In the genomic region with DNA sequence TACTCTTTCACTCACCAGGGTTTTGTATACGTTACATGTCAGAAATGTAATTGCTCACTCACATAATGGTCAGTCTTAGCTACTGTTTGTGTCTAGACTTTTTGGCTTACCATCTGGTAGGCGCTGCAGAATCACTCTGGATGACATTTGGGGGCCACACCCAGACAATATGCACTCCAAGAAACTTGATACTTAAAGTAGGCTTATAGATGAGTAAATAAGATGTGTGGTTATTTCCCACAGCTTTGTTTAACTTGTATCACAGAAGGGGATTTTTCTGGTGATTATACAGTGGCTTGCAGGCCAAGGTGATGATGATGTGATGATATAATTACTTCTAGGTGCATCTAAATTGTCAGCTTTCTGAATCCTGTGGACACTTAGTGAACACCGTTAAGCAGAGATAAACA, we compare ENCODE assay signal across 14 cellular contexts.
DNase-seq lines count a peak whose midpoint lies in the region; ATAC-seq and TF ChIP-seq lines count a peak whose summit lies in the region.
"Had no signal": no experiment of that assay in that cellular context is flagged by ENCODE, and none has a peak within 500 bp of the region (broad histone marks: within the 10 kb centered on the region; RNA-seq: fewer than 3 reads in every experiment).

No MANE protein-coding gene starts in this region.

- WGBS in transverse colon (ENCODE audit: low coverage in 1 of 2), 2 donors, result 54 to 75% methylated on average over 3 of the region's 3 CpGs

- peaks cover 22% of the 10 kb centered on the region for H3K27me3 Mint-ChIP-seq in CD4-positive, CD25-positive, alpha-beta regulatory T cell
- H3K27me3 Mint-ChIP-seq in T-helper 17 cell, result peaks cover 22% of the 10 kb centered on the region

- no peaks in the 10 kb centered on the region for H3K4me1 ChIP-seq in CD4-positive, CD25-positive, alpha-beta regulatory T cell (ENCODE audit: control insufficient read depth, insufficient read depth, low read length, poor library complexity, severe bottlenecking)
- H3K4me1 ChIP-seq in transverse colon, result peaks cover 0 to 21% (median 9%) of the 10 kb centered on the region in 4 donors

- H3K4me1 Mint-ChIP-seq in CD4-positive, CD25-positive, alpha-beta regulatory T cell, result no peaks in the 10 kb centered on the region
- H3K4me1 Mint-ChIP-seq in T-helper 17 cell, result peaks cover 18% of the 10 kb centered on the region

- DNase-seq in CD4-positive, CD25-positive, alpha-beta regulatory T cell, result no peak
- DNase-seq in T-helper 17 cell (no peak), fibroblast of the conjunctiva (ENCODE audit: low read depth) (peak; percentile 43), transverse colon (no peak), SW480 (ENCODE audit: low spot score) (no peak), NCI-H146 (lab: John Stamatoyannopoulos, UW) (no peak)
- DNase-seq: DMS153; effector CD4-positive, alpha-beta T cell; NCI-H2029 treated with DMSO at 0.1 percent for 48 hours; stimulated activated CD4-positive, alpha-beta T cell treated with anti-CD3 and anti-CD28 coated beads, Interleukin-4, amount 100 ng/mL, for 1 hour had no signal

- H3K9me3 Mint-ChIP-seq in CD4-positive, CD25-positive, alpha-beta regulatory T cell, result no peaks in the 10 kb centered on the region
- H3K9me3 Mint-ChIP-seq: type B pancreatic cell had no signal

- H3K9me3 ChIP-seq in CD4-positive, CD25-positive, alpha-beta regulatory T cell (ENCODE audit: control insufficient read depth in 2 of 2, low read length in 2 of 2), result no peaks in the 10 kb centered on the region
- H3K9me3 ChIP-seq in T-helper 17 cell (ENCODE audit: control insufficient read depth, low read length, poor library complexity, severe bottlenecking) (no peaks in the 10 kb centered on the region), transverse colon (no peaks in the 10 kb centered on the region)
- H3K9me3 ChIP-seq: HAP-1 had no signal

- no peaks in the 10 kb centered on the region for H3K36me3 Mint-ChIP-seq in CD4-positive, CD25-positive, alpha-beta regulatory T cell
- no peaks in the 10 kb centered on the region for H3K36me3 Mint-ChIP-seq in T-helper 17 cell (ENCODE audit: low read depth)
- H3K36me3 Mint-ChIP-seq: type B pancreatic cell had no signal

- no peak for TF ChIP-seq POLR2A in transverse colon (IDR thresholded peaks at IDR 0.05)

- no peaks in the 10 kb centered on the region for H3K27me3 ChIP-seq in CD4-positive, CD25-positive, alpha-beta regulatory T cell (ENCODE audit: control insufficient read depth, insufficient read depth, low read length)
- H3K27me3 ChIP-seq in transverse colon, result no peaks in the 10 kb centered on the region

- no peak overlapping the region for H3K4me3 ChIP-seq in CD4-positive, CD25-positive, alpha-beta regulatory T cell (ENCODE audit: low read depth, low read length)
- H3K4me3 ChIP-seq in transverse colon, result no peak overlapping the region
- H3K4me3 ChIP-seq: HAP-1 had no signal

- H3K4me3 Mint-ChIP-seq in CD4-positive, CD25-positive, alpha-beta regulatory T cell, result no peak overlapping the region
- H3K4me3 Mint-ChIP-seq in T-helper 17 cell, result no peak overlapping the region
- H3K4me3 Mint-ChIP-seq: type B pancreatic cell had no signal

- H3K27ac Mint-ChIP-seq in CD4-positive, CD25-positive, alpha-beta regulatory T cell, result no peak overlapping the region
- H3K27ac Mint-ChIP-seq in T-helper 17 cell, result peak overlapping the region; percentile 91
- H3K27ac Mint-ChIP-seq: type B pancreatic cell had no signal

- intact Hi-C loops in transverse colon (cut with DNase I; ENCODE audit: low total_unique reads), result no loop called here

- H3K27ac ChIP-seq in CD4-positive, CD25-positive, alpha-beta regulatory T cell (ENCODE audit: insufficient read depth, low read length, poor library complexity, severe bottlenecking), result no peak overlapping the region
- peak overlapping the region in 1 of 4 donors; percentile 4 for H3K27ac ChIP-seq in transverse colon

- TF ChIP-seq EP300 in transverse colon (IDR thresholded peaks at IDR 0.05; ENCODE audit: low read depth), result no peak

- peak; percentile 31 to 53 for ATAC-seq in CD4-positive, CD25-positive, alpha-beta regulatory T cell (ENCODE audit: low read depth in 2 of 2)
- ATAC-seq in GM18868 (IDR thresholded peaks at IDR 0.05; ENCODE audit: unreplicated experiment), result peak; percentile 74
- peak; percentile 87 for ATAC-seq in T-helper 17 cell
- no peak for ATAC-seq in HG02571 (IDR thresholded peaks at IDR 0.05; ENCODE audit: unreplicated experiment)

- H3K36me3 ChIP-seq in CD4-positive, CD25-positive, alpha-beta regulatory T cell (ENCODE audit: control insufficient read depth, insufficient read depth, low read length), result no peaks in the 10 kb centered on the region
- peaks cover 0 to 6% (median 0%) of the 10 kb centered on the region in 4 donors for H3K36me3 ChIP-seq in transverse colon
- H3K36me3 ChIP-seq: HAP-1 had no signal

- no peak for TF ChIP-seq CTCF in transverse colon (IDR thresholded peaks at IDR 0.05)

- in situ Hi-C loops in transverse colon (cut with MboI; ENCODE audit: low pct_ligation_motif_present in 1 of 4, low pct_unique_long_range_greater_than_20kb in 1 of 4, low sequenced_read_pairs in 3 of 4), result loop anchor here in 1 of 4 donors (25.0 kb wide), 1 partner anchor 98 kb away; a partner anchor contains a TSS
